ENCODE assay signal across 33 cellular contexts in genomic region chr15:24832282-24832681, GRCh38.
"Had no signal": no experiment of that assay in that cellular context is flagged by ENCODE, and none has a peak within 500 bp of the region (broad histone marks: within the 10 kb centered on the region; RNA-seq: fewer than 3 reads in every experiment).

No MANE protein-coding gene starts in this region.

- H3K36me3 ChIP-seq: adrenal gland, ascending aorta, brain microvascular endothelial cell, breast epithelium, cardiac muscle cell had no signal

- H3K27me3 ChIP-seq: adrenal gland, ascending aorta, body of pancreas, brain microvascular endothelial cell, breast epithelium, cardiac muscle cell had no signal

- DNase-seq: activated effector memory CD4-positive, alpha-beta T cell treated with anti-CD3 and anti-CD28 coated beads, Interleukin-2, amount 50 U/mL, for 16 hours; activated effector memory CD4-positive, alpha-beta T cell treated with Interleukin-2 at 50 U/mL for 16 hours; activated gamma-delta T cell; activated gamma-delta T cell treated with Interleukin-2 at 50 U/mL for 16 hours; activated naive CD4-positive, alpha-beta T cell; activated naive CD4-positive, alpha-beta T cell treated with anti-CD3 and anti-CD28 coated beads for 36 hours; activated naive CD4-positive, alpha-beta T cell treated with anti-CD3 and anti-CD28 coated beads, Interleukin-2, amount 10 ng/mL, durations not matched to agents 7 days and 5 days; activated naive CD4-positive, alpha-beta T cell treated with anti-CD3 and anti-CD28 coated beads, Interleukin-2, amount 50 U/mL, for 16 hours; activated naive CD4-positive, alpha-beta T cell treated with Interleukin-2 at 50 U/mL for 16 hours; activated naive CD8-positive, alpha-beta T cell treated with anti-CD3 and anti-CD28 coated beads for 36 hours; activated naive CD8-positive, alpha-beta T cell treated with anti-CD3 and anti-CD28 coated beads, Interleukin-2, amount 10 ng/mL, durations not matched to agents 7 days and 5 days; activated naive CD8-positive, alpha-beta T cell treated with anti-CD3 and anti-CD28 coated beads, Interleukin-2, amount 50 U/mL, for 24 hours; activated T-cell treated with anti-CD3 and anti-CD28 coated beads, Interleukin-2, amount 50 U/mL, for 24 hours; activated T-cell treated with anti-CD3 and anti-CD28 coated beads, Interleukin-2, amount 50 U/mL, for 4 hours; activated T-cell treated with anti-CD3 and anti-CD28 coated beads, Interleukin-2, amount 50 U/mL, for 48 hours; activated T-cell treated with anti-CD3 and anti-CD28 coated beads, Interleukin-2, amount 50 U/mL, for 72 hours; adrenal gland; amniotic stem cell; amygdala; anterior cingulate cortex; aorta; body of pancreas; brain microvascular endothelial cell; caudate nucleus; central memory CD4-positive, alpha-beta T cell; cerebellar nuclear complex had no signal

- H3K4me3 ChIP-seq: adrenal gland, ascending aorta, body of pancreas, breast epithelium, cardiac muscle cell had no signal

- ATAC-seq: activated naive CD4-positive, alpha-beta T cell treated with anti-CD3 and anti-CD28 coated beads, Interleukin-2, amount 50 U/mL, for 72 hours; activated naive CD8-positive, alpha-beta T cell treated with anti-CD3 and anti-CD28 coated beads, Interleukin-2, amount 50 U/mL, for 24 hours; activated T-cell treated with anti-CD3 and anti-CD28 coated beads, Interleukin-2, amount 50 U/mL, for 4 hours; activated T-cell treated with anti-CD3 and anti-CD28 coated beads, Interleukin-2, amount 50 U/mL, for 72 hours; activated T-helper 17 cell treated with anti-CD3 and anti-CD28 coated beads, Interleukin-2, amount 50 U/mL, for 72 hours; body of pancreas had no signal

- H3K9me3 ChIP-seq: adrenal gland, ascending aorta, body of pancreas had no signal

- FAIRE-seq: astrocyte, bronchial epithelial cell had no signal

- H3K4me1 ChIP-seq: adrenal gland, ascending aorta, body of pancreas, breast epithelium had no signal

- H3K27ac ChIP-seq: adrenal gland, ascending aorta, body of pancreas, brain microvascular endothelial cell, breast epithelium, cardiac muscle cell had no signal
